Comparison of ENCODE assay signal across 20 cellular contexts in the genomic region with DNA sequence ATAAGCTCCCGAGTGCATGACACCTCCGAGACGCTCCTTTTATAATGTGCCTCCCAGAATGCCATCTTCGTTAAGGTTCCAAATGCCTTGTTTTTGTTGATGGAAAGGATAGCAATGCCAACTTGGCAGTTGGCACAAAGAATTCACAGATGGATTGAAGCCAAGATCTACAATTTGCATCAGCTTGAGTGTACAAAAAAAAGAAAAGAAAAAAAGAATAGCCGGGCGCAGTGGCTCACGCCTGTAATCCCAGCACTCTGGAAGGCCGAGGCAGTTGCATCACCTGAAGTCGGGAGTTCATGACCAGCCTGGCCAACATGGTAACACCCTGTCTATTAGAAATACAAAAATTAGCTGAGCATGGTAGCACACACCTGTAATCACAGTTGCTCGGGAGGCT. TPM values are rescaled to one million over a fixed set of nuclear protein-coding genes. Genes with fewer than 3 reads are reported as not detected.
DNase-seq lines count a peak whose midpoint lies in the region; ATAC-seq and TF ChIP-seq lines count a peak whose summit lies in the region.
"Had no signal": no experiment of that assay in that cellular context is flagged by ENCODE, and none has a peak within 500 bp of the region (broad histone marks: within the 10 kb centered on the region; RNA-seq: fewer than 3 reads in every experiment).

No MANE protein-coding gene starts in this region.

- H3K27ac ChIP-seq in heart left ventricle, result peak overlapping the region in 8 of 12 donors; percentile 15 to 71 (median 51)
- peak overlapping the region; percentile 17 to 71 (median 30) for H3K27ac ChIP-seq in transverse colon

- no peaks in the 10 kb centered on the region for H3K9me3 ChIP-seq in heart left ventricle
- H3K9me3 ChIP-seq in transverse colon, result no peaks in the 10 kb centered on the region
- H3K9me3 ChIP-seq: Caco-2, upper lobe of left lung had no signal

- peaks cover 20% of the 10 kb centered on the region for H3K9me3 Mint-ChIP-seq in glutamatergic neuron (ENCODE audit: unreplicated experiment)
- no peaks in the 10 kb centered on the region for H3K9me3 Mint-ChIP-seq in activated T-helper 17 cell treated with anti-CD3 and anti-CD28 coated beads, Interleukin-2, amount 50 U/mL, for 72 hours
- H3K9me3 Mint-ChIP-seq: activated naive CD4-positive, alpha-beta T cell treated with anti-CD3 and anti-CD28 coated beads, Interleukin-2, amount 50 U/mL, for 72 hours; T-helper 1 cell treated with Interleukin-12 subunit alpha and Interleukin-12 subunit beta and Interleukin-4 antibody, amounts not matched to agents 30 μg/mL and 1 μg/mL, for 36 hours had no signal

- H3K4me3 ChIP-seq in heart left ventricle, result no peak overlapping the region
- H3K4me3 ChIP-seq in transverse colon, result no peak overlapping the region
- H3K4me3 ChIP-seq: upper lobe of left lung had no signal

- intact Hi-C loops in heart left ventricle (cut with DNase I), result no loop called here
- intact Hi-C loops in Right ventricle myocardium superior (cut with DNase I), result no loop called here
- intact Hi-C loops in transverse colon (cut with DNase I; ENCODE audit: low total_unique reads), result no loop called here

- TF ChIP-seq POLR2A in heart left ventricle (IDR thresholded peaks at IDR 0.05) (no peak), transverse colon (IDR thresholded peaks at IDR 0.05) (no peak)

- in situ Hi-C loops in transverse colon (cut with MboI; ENCODE audit: low pct_ligation_motif_present in 1 of 4, low pct_unique_long_range_greater_than_20kb in 1 of 4, low sequenced_read_pairs in 3 of 4), result no loop called here

- TF ChIP-seq CTCF in heart left ventricle (IDR thresholded peaks at IDR 0.05), result no peak
- TF ChIP-seq CTCF in glutamatergic neuron (IDR thresholded peaks at IDR 0.05; ENCODE audit: partially characterized antibody, unreplicated experiment), result no peak
- TF ChIP-seq CTCF in transverse colon (IDR thresholded peaks at IDR 0.05), result no peak

- no peak for TF ChIP-seq EP300 in transverse colon (IDR thresholded peaks at IDR 0.05; ENCODE audit: low read depth)

- H3K4me3 Mint-ChIP-seq in glutamatergic neuron (ENCODE audit: unreplicated experiment), result peak overlapping the region; percentile 78
- H3K4me3 Mint-ChIP-seq in activated T-helper 17 cell treated with anti-CD3 and anti-CD28 coated beads, Interleukin-2, amount 50 U/mL, for 72 hours, result no peak overlapping the region
- H3K4me3 Mint-ChIP-seq: T-helper 1 cell treated with Interleukin-12 subunit alpha and Interleukin-12 subunit beta and Interleukin-4 antibody, amounts not matched to agents 30 μg/mL and 1 μg/mL, for 36 hours had no signal

- H3K4me1 ChIP-seq in heart left ventricle (peaks cover 0 to 33% (median 8%) of the 10 kb centered on the region in 12 donors), transverse colon (peaks cover 0 to 54% (median 32%) of the 10 kb centered on the region in 4 donors)
- H3K4me1 ChIP-seq: Caco-2 had no signal

- H3K36me3 ChIP-seq in heart left ventricle (no peaks in the 10 kb centered on the region), transverse colon (no peaks in the 10 kb centered on the region)
- H3K36me3 ChIP-seq: upper lobe of left lung had no signal

- H3K27ac Mint-ChIP-seq in glutamatergic neuron (ENCODE audit: unreplicated experiment), result peak overlapping the region; percentile 98
- H3K27ac Mint-ChIP-seq in activated T-helper 17 cell treated with anti-CD3 and anti-CD28 coated beads, Interleukin-2, amount 50 U/mL, for 72 hours, result no peak overlapping the region
- H3K27ac Mint-ChIP-seq: activated naive CD4-positive, alpha-beta T cell treated with anti-CD3 and anti-CD28 coated beads, Interleukin-2, amount 50 U/mL, for 72 hours; T-helper 1 cell treated with Interleukin-12 subunit alpha and Interleukin-12 subunit beta and Interleukin-4 antibody, amounts not matched to agents 30 μg/mL and 1 μg/mL, for 36 hours had no signal

- 89 to 94% (median 92%) methylated on average over 10 of the region's 10 CpGs for WGBS in heart left ventricle, 4 donors
- WGBS in transverse colon (ENCODE audit: low coverage in 1 of 2), 2 donors, result 84 to 96% methylated on average over 5 to 10 of the region's 10 CpGs

- ATAC-seq in heart left ventricle (no peak), Right ventricle myocardium superior (ENCODE audit: poor library complexity) (no peak)
- ATAC-seq in activated T-helper 17 cell treated with anti-CD3 and anti-CD28 coated beads, Interleukin-2, amount 50 U/mL, for 72 hours (replicated peaks), result no peak
- ATAC-seq: activated naive CD4-positive, alpha-beta T cell treated with anti-CD3 and anti-CD28 coated beads, Interleukin-2, amount 50 U/mL, for 72 hours; left colon had no signal

- H3K36me3 Mint-ChIP-seq in glutamatergic neuron (ENCODE audit: unreplicated experiment), result no peaks in the 10 kb centered on the region
- H3K36me3 Mint-ChIP-seq in activated T-helper 17 cell treated with anti-CD3 and anti-CD28 coated beads, Interleukin-2, amount 50 U/mL, for 72 hours (ENCODE audit: low read depth), result no peaks in the 10 kb centered on the region
- H3K36me3 Mint-ChIP-seq: activated naive CD4-positive, alpha-beta T cell treated with anti-CD3 and anti-CD28 coated beads, Interleukin-2, amount 50 U/mL, for 72 hours had no signal

- DNase-seq in heart left ventricle (no peak), Right ventricle myocardium superior (no peak), NCI-H774 (lab: John Stamatoyannopoulos, UW) (peak; percentile 9), glutamatergic neuron (no peak), transverse colon (no peak), iPS-NIHi11 (ENCODE audit: low spot score) (no peak), NCI-H82 treated with DMSO at 0.1 percent for 48 hours (lab: John Stamatoyannopoulos, UW; ENCODE audit: unreplicated experiment) (no peak)
- DNase-seq: activated CD4-positive, CD25-positive, alpha-beta regulatory T cell treated with anti-CD3 and anti-CD28 coated beads, Interleukin-2, amount 50 U/mL, for 72 hours; activated CD8-positive, alpha-beta memory T cell treated with anti-CD3 and anti-CD28 coated beads, Interleukin-2, amount 50 U/mL, for 4 hours; Caco-2; central memory CD4-positive, alpha-beta T cell; head of caudate nucleus; NCI-H524 treated with DMSO at 0.1 percent for 48 hours; RPMI8226; stimulated activated CD8-positive, alpha-beta memory T cell treated with anti-CD3 and anti-CD28 coated beads, Interleukin-4, amount 100 ng/mL, for 48 hours; upper lobe of left lung had no signal

- H3K27me3 ChIP-seq in heart left ventricle (no peaks in the 10 kb centered on the region), transverse colon (no peaks in the 10 kb centered on the region)
- H3K27me3 ChIP-seq: upper lobe of left lung had no signal

- peaks cover 62% of the 10 kb centered on the region for H3K4me1 Mint-ChIP-seq in glutamatergic neuron (ENCODE audit: low read depth, unreplicated experiment)
- no peaks in the 10 kb centered on the region for H3K4me1 Mint-ChIP-seq in activated T-helper 17 cell treated with anti-CD3 and anti-CD28 coated beads, Interleukin-2, amount 50 U/mL, for 72 hours

- H3K27me3 Mint-ChIP-seq in glutamatergic neuron (ENCODE audit: unreplicated experiment), result peaks cover 25% of the 10 kb centered on the region
- H3K27me3 Mint-ChIP-seq in activated T-helper 17 cell treated with anti-CD3 and anti-CD28 coated beads, Interleukin-2, amount 50 U/mL, for 72 hours, result no peaks in the 10 kb centered on the region

RNA-seq across cellular contexts. Expression of a gene that starts 7.6 kb away (rescaled TPM):
- 10 to 100 TPM; 12.3 to 22.1 (median 17.5) TPM for total RNA-seq in heart left ventricle
- polyA plus RNA-seq in heart left ventricle, result 10 to 100 TPM in 1 of 2 donors, 1 to 10 TPM in 1; 5.3 to 14.1 TPM
- 14.0 TPM for total RNA-seq in Right ventricle myocardium superior
- total RNA-seq in glutamatergic neuron (ENCODE audit: unreplicated experiment), result 197 TPM
- 10 to 100 TPM; 12.3 to 22.4 (median 18.1) TPM for total RNA-seq in transverse colon
- 1 to 10 TPM; 1.6 to 1.8 TPM for total RNA-seq in activated T-helper 17 cell treated with anti-CD3 and anti-CD28 coated beads, Interleukin-2, amount 50 U/mL, for 72 hours

RNA-seq across cellular contexts. Expression of a gene that starts 8.4 kb away (rescaled TPM):
- total RNA-seq in heart left ventricle, result 1 to 10 TPM; 2.4 to 9.0 (median 5.9) TPM
- polyA plus RNA-seq in heart left ventricle, result 1 to 10 TPM; 2.7 to 6.1 TPM
- 4.5 TPM for total RNA-seq in Right ventricle myocardium superior
- 25.3 TPM for total RNA-seq in glutamatergic neuron (ENCODE audit: unreplicated experiment)
- 1 to 10 TPM in 3 of 4 donors, under 1 TPM in 1; 0.75 to 2.8 (median 2.0) TPM for total RNA-seq in transverse colon
- under 1 TPM in 1 of 2 donors, not detected in 1; 0.69 TPM for total RNA-seq in activated T-helper 17 cell treated with anti-CD3 and anti-CD28 coated beads, Interleukin-2, amount 50 U/mL, for 72 hours
